10 cellular contexts compared by ENCODE assay signal in the genomic region with DNA sequence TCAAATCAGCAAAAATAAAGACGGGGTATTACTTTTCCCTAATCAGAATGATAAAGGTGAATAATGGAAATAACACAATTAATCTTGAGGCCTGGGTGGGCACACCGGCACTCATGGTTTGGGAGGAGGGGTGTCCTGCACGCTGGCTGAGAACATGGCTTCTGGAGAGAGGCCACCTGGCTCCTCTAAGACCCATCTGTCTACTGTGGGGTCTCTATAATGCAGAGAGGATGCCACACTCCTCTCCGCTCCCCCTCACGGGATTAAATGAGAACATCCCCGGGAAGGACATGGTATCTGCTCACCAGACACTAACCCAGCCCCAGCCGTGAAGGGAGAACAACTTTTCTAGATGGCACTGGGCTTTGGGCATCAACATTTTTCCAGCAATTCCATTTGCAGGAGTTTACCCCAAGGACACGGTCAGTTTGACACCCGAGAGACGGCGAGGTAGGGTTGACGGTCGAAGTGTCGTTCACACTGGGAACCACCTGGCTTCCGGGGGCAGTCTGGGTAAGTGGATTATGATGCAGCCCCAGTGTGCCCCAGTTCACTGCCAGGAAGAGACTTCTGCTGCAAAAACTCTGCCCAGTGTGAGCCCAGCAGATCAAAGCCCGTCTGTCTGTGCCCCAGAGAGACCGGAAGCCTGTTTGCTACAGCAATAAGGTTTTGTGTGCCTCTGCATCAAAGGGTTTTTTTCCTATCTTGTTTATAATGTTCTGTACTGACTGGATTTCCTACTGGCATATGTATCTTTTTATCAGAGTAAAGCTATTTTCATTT. TPM values are rescaled to one million over a fixed set of nuclear protein-coding genes. Genes with fewer than 3 reads are reported as not detected.
DNase-seq lines count a peak whose midpoint lies in the region; ATAC-seq and TF ChIP-seq lines count a peak whose summit lies in the region.
"Had no signal": no experiment of that assay in that cellular context is flagged by ENCODE, and none has a peak within 500 bp of the region (broad histone marks: within the 10 kb centered on the region; RNA-seq: fewer than 3 reads in every experiment).

No MANE protein-coding gene starts in this region.

- H3K4me3 ChIP-seq in lower lobe of right lung = no peak overlapping the region
- H3K4me3 ChIP-seq: SJCRH30 had no signal

- intact Hi-C loops in lower lobe of right lung (cut with DNase I) = loop anchor here (10.0 kb wide), 1 partner anchor 345 kb away; no protein-coding TSS in a partner anchor

- H3K36me3 ChIP-seq in lower lobe of right lung = no peaks in the 10 kb centered on the region
- H3K36me3 ChIP-seq: SJCRH30 had no signal

- no peaks in the 10 kb centered on the region for H3K27me3 Mint-ChIP-seq in activated T-cell treated with anti-CD3 and anti-CD28 coated beads, Interleukin-2, amount 50 U/mL, for 4 hours (ENCODE audit: low read depth)

- H3K27me3 ChIP-seq in lower lobe of right lung (ENCODE audit: low read depth) = no peaks in the 10 kb centered on the region
- H3K27me3 ChIP-seq: SJCRH30 had no signal

- peak; percentile 45 to 58 for ATAC-seq in activated T-cell treated with anti-CD3 and anti-CD28 coated beads, Interleukin-2, amount 50 U/mL, for 4 hours
- ATAC-seq in lower lobe of right lung = no peak

- H3K36me3 Mint-ChIP-seq in activated T-cell treated with anti-CD3 and anti-CD28 coated beads, Interleukin-2, amount 50 U/mL, for 4 hours (ENCODE audit: insufficient read depth) = no peaks in the 10 kb centered on the region

- no peaks in the 10 kb centered on the region for H3K4me1 ChIP-seq in lower lobe of right lung

- H3K9me3 ChIP-seq in lower lobe of right lung = no peaks in the 10 kb centered on the region
- H3K9me3 ChIP-seq: SJCRH30 had no signal

- DNase-seq in DMS 273 (lab: John Stamatoyannopoulos, UW; ENCODE audit: unreplicated experiment) (peak; percentile 29), DMS 273 treated with DMSO at 0.1 percent for 48 hours (lab: John Stamatoyannopoulos, UW) (no peak), GM13977 (ENCODE audit: low spot score) (no peak), lower lobe of right lung (peak; percentile 24), cortex of kidney (lab: John Stamatoyannopoulos, UW) (no peak), NCI-H2227 treated with DMSO at 0.1 percent for 48 hours (lab: John Stamatoyannopoulos, UW) (no peak), NOMO-1 treated with DMSO at 0.1 percent for 48 hours (lab: John Stamatoyannopoulos, UW; ENCODE audit: unreplicated experiment) (no peak)
- no peak for DNase-seq in activated T-cell treated with anti-CD3 and anti-CD28 coated beads, Interleukin-2, amount 50 U/mL, for 4 hours

- TF ChIP-seq CTCF in GM13977 (IDR thresholded peaks at IDR 0.05; ENCODE audit: extremely low read depth, insufficient read depth, missing control alignments) = peak; percentile 7
- TF ChIP-seq CTCF in lower lobe of right lung (IDR thresholded peaks at IDR 0.05) = no peak

- H3K9me3 Mint-ChIP-seq in activated T-cell treated with anti-CD3 and anti-CD28 coated beads, Interleukin-2, amount 50 U/mL, for 4 hours = no peaks in the 10 kb centered on the region

- H3K4me1 Mint-ChIP-seq in activated T-cell treated with anti-CD3 and anti-CD28 coated beads, Interleukin-2, amount 50 U/mL, for 4 hours (ENCODE audit: low read depth) = peaks cover 12% of the 10 kb centered on the region

- H3K27ac ChIP-seq in lower lobe of right lung = no peak overlapping the region
- H3K27ac ChIP-seq: 22Rv1, SJCRH30 had no signal

- in situ Hi-C loops in GM13977 (cut with MboI; ENCODE audit: low pct_unique_long_range_greater_than_20kb, low sequenced_read_pairs, unreplicated experiment) = loop anchor here (10.0 kb wide), 1 partner anchor 345 kb away; no protein-coding TSS in a partner anchor

- H3K4me3 Mint-ChIP-seq in activated T-cell treated with anti-CD3 and anti-CD28 coated beads, Interleukin-2, amount 50 U/mL, for 4 hours = peak overlapping the region; percentile 42

RNA-seq across cellular contexts. Expression of a gene that starts 56.6 kb away (rescaled TPM):
- total RNA-seq in activated T-cell treated with anti-CD3 and anti-CD28 coated beads, Interleukin-2, amount 50 U/mL, for 4 hours = 10 to 100 TPM; 28.8 to 32.2 (median 28.8) TPM
- 29.6 TPM for total RNA-seq in lower lobe of right lung

Comparison
In these comparisons a context has a peak if more than half of its experiments do, and no peak if none do; other contexts are left out.
1. DNase-seq: peak in DMS 273 (single experiment) and lower lobe of right lung (single experiment); none in DMS 273 treated with DMSO at 0.1 percent for 48 hours (single experiment), GM13977 (single experiment), activated T-cell treated with anti-CD3 and anti-CD28 coated beads, Interleukin-2, amount 50 U/mL, for 4 hours (single experiment), cortex of kidney (single experiment), NCI-H2227 treated with DMSO at 0.1 percent for 48 hours (single experiment) and NOMO-1 treated with DMSO at 0.1 percent for 48 hours (single experiment).
2. ATAC-seq: peak in activated T-cell treated with anti-CD3 and anti-CD28 coated beads, Interleukin-2, amount 50 U/mL, for 4 hours (2 of 2); none in lower lobe of right lung (0 of 2).